ENCODE assay signal across 13 cellular contexts in the genomic region with DNA sequence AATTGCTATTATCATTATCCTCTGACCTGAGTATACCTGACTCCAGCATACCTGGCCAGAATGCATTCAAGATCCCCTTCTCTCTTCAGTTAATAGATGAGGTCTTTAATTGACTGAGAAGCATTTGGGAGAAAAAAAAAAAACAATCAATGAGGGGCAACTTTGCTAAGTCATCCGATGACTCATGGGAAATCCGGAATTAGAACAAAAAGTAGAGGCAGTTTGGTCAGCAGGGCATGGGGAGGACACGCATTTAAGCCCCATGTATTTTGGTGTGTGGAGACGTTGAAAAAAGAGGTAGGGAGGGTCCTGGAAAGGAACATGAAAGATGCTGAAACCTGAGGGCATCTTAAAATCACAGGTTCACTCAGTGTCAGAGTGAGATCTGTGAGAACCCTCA.
DNase-seq lines count a peak whose midpoint lies in the region; ATAC-seq, FAIRE-seq and TF ChIP-seq lines count a peak whose summit lies in the region.
"Had no signal": no experiment of that assay in that cellular context is flagged by ENCODE, and none has a peak within 500 bp of the region (broad histone marks: within the 10 kb centered on the region; RNA-seq: fewer than 3 reads in every experiment).

No MANE protein-coding gene starts in this region.

- no peaks in the 10 kb centered on the region for H3K27me3 Mint-ChIP-seq in glutamatergic neuron (ENCODE audit: unreplicated experiment)

- no peaks in the 10 kb centered on the region for H3K36me3 Mint-ChIP-seq in glutamatergic neuron (ENCODE audit: unreplicated experiment)

- no peaks in the 10 kb centered on the region for H3K79me2 ChIP-seq in K562 (ENCODE audit: control insufficient read depth, insufficient read depth, low read length)

- no peaks in the 10 kb centered on the region for H3K9me1 ChIP-seq in K562 (ENCODE audit: control insufficient read depth, insufficient read depth, low read length)

- no peak overlapping the region for H3K4me2 ChIP-seq in K562 (ENCODE audit: insufficient read depth, low read length)

- H3K27me3 ChIP-seq in K562 (ENCODE audit: control insufficient read depth in 2 of 2, insufficient read depth in 2 of 2, low read length in 2 of 2) (no peaks in the 10 kb centered on the region; a peak in 1 of 5 replicates), psoas muscle (ENCODE audit: insufficient read depth in 3 of 3, low read length in 2 of 3) (no peaks in the 10 kb centered on the region)
- H3K27me3 ChIP-seq: spleen, uterus had no signal

- H3K4me1 Mint-ChIP-seq in glutamatergic neuron (ENCODE audit: low read depth, unreplicated experiment): peaks cover 29% of the 10 kb centered on the region

- no peak overlapping the region for H3K4me3 Mint-ChIP-seq in glutamatergic neuron (ENCODE audit: unreplicated experiment)

- TF ChIP-seq CTCF in K562 (IDR thresholded peaks at IDR 0.05 in 2 of 3, conservative IDR thresholded peaks at IDR 0.05 in 1 of 3; ENCODE audit: insufficient read depth in 2 of 3, low read depth in 1 of 3, low read length in 3 of 3) (no peak), glutamatergic neuron (IDR thresholded peaks at IDR 0.05; ENCODE audit: partially characterized antibody, unreplicated experiment) (no peak), psoas muscle (IDR thresholded peaks at IDR 0.05) (no peak)

- WGBS in K562 (ENCODE audit: insufficient coverage, low coverage, missing lambda C conversion rate): 2% methylated on average over 4 of the region's 4 CpGs
- WGBS in psoas muscle, 3 donors: 86 to 93% (median 87%) methylated on average over 4 of the region's 4 CpGs

- H4K20me1 ChIP-seq in K562 (replicated peaks; ENCODE audit: control insufficient read depth, insufficient read depth, low read length): no peaks in the 10 kb centered on the region

- H3K9me3 Mint-ChIP-seq in glutamatergic neuron (ENCODE audit: unreplicated experiment): peaks cover 3% of the 10 kb centered on the region

- DNase-seq in A172 (ENCODE audit: low spot score) (peak; percentile 19), HS-27A (ENCODE audit: low read depth) (peak; percentile 89), K562 (ENCODE audit: extremely low read depth in 1 of 4, low spot score in 3 of 4) (peak in 2 of 4 experiments; percentile 3 to 15), glutamatergic neuron (no peak), NCI-H1417 treated with DMSO at 0.1 percent for 48 hours (lab: John Stamatoyannopoulos, UW) (no peak), psoas muscle (no peak)
- DNase-seq in activated CD8-positive, alpha-beta memory T cell treated with anti-CD3 and anti-CD28 coated beads, Interleukin-2, amount 50 U/mL, for 48 hours: no peak
- DNase-seq: AML-193, DND-41, NCI-H2227 treated with DMSO at 0.1 percent for 48 hours, spleen, uterus had no signal

- no peaks in the 10 kb centered on the region; a peak in 1 of 5 replicates for H3K4me1 ChIP-seq in K562 (replicated peaks in 1 of 2; ENCODE audit: control insufficient read depth in 2 of 2, insufficient read depth in 2 of 2, low read length in 2 of 2)
- H3K4me1 ChIP-seq in psoas muscle: peaks cover 21% of the 10 kb centered on the region

- peak overlapping the region; percentile 24 for H3K27ac Mint-ChIP-seq in glutamatergic neuron (ENCODE audit: unreplicated experiment)

- in situ Hi-C loops in K562 (cut with MboI): no loop called here

- no peak overlapping the region for H3K9ac ChIP-seq in K562 (ENCODE audit: insufficient read depth in 1 of 2, low read depth in 2 of 2, low read length in 2 of 2)

- no TSS peak for BruUV-seq in K562 (replicated peaks; lab: Mats Ljungman, UMichigan)

- CTCF ChIA-PET in K562 (lab: Yijun Ruan, JAX; ENCODE audit: low intra/inter-chr PET ratio): no interaction called here

- no peaks in the 10 kb centered on the region for H3K9me3 ChIP-seq in K562 (replicated peaks; ENCODE audit: control insufficient read depth, insufficient read depth, low read depth, low read length)
- H3K9me3 ChIP-seq in psoas muscle: no peaks in the 10 kb centered on the region
- H3K9me3 ChIP-seq: spleen, uterus had no signal

- ATAC-seq in K562 (no peak), psoas muscle (no peak), HG02852 (IDR thresholded peaks at IDR 0.05; ENCODE audit: unreplicated experiment) (no peak)

- H3K4me3 ChIP-seq in K562: no peak overlapping the region
- H3K4me3 ChIP-seq in psoas muscle: no peak overlapping the region
- H3K4me3 ChIP-seq: spleen, uterus had no signal

- TF ChIP-seq EP300 in K562 (IDR thresholded peaks at IDR 0.05; ENCODE audit: low read length): no peak

- TF ChIP-seq RAD21 in K562 (CRISPR knock-in tag; conservative IDR thresholded peaks at IDR 0.05 in 1 of 2, IDR thresholded peaks at IDR 0.05 in 1 of 2): no peak

- TF ChIP-seq POLR2A in K562 (conservative IDR thresholded peaks at IDR 0.05): no peak

- no peak overlapping the region for H3K27ac ChIP-seq in K562 (ENCODE audit: extremely low read depth, low read depth, low read length)
- H3K27ac ChIP-seq in psoas muscle: no peak overlapping the region
- H3K27ac ChIP-seq: spleen, uterus had no signal

- intact Hi-C loops in K562 (cut with micrococcal nuclease) (no loop called here), psoas muscle (cut with DNase I) (no loop called here)

- POLR2A ChIA-PET in K562 (lab: Yijun Ruan, JAX): no interaction called here

- FAIRE-seq in K562 (lab: Jason Lieb, UNC): no peak

- H3K36me3 ChIP-seq in K562 (ENCODE audit: control insufficient read depth, insufficient read depth, low read length) (no peaks in the 10 kb centered on the region), psoas muscle (ENCODE audit: insufficient read depth in 1 of 2, low read depth in 1 of 2) (no peaks in the 10 kb centered on the region)
- H3K36me3 ChIP-seq: spleen, uterus had no signal

- no peak overlapping the region for H2AFZ ChIP-seq in K562 (ENCODE audit: low read depth, low read length)

TF ChIP-seq in K562, 482 proteins besides CTCF, POLR2A, EP300 and RAD21 (continues in another document):
- no peak for TF ChIP-seq HOXB6 (CRISPR knock-in tag; IDR thresholded peaks at IDR 0.05; ENCODE audit: borderline replicate concordance)
- TF ChIP-seq, protein P1, sequence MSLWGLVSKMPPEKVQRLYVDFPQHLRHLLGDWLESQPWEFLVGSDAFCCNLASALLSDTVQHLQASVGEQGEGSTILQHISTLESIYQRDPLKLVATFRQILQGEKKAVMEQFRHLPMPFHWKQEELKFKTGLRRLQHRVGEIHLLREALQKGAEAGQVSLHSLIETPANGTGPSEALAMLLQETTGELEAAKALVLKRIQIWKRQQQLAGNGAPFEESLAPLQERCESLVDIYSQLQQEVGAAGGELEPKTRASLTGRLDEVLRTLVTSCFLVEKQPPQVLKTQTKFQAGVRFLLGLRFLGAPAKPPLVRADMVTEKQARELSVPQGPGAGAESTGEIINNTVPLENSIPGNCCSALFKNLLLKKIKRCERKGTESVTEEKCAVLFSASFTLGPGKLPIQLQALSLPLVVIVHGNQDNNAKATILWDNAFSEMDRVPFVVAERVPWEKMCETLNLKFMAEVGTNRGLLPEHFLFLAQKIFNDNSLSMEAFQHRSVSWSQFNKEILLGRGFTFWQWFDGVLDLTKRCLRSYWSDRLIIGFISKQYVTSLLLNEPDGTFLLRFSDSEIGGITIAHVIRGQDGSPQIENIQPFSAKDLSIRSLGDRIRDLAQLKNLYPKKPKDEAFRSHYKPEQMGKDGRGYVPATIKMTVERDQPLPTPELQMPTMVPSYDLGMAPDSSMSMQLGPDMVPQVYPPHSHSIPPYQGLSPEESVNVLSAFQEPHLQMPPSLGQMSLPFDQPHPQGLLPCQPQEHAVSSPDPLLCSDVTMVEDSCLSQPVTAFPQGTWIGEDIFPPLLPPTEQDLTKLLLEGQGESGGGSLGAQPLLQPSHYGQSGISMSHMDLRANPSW (CRISPR knock-in tag; IDR thresholded peaks at IDR 0.05): no peak
- no peak for TF ChIP-seq TAF15 (IDR thresholded peaks at IDR 0.05; ENCODE audit: low read depth, low read length)
- TF ChIP-seq MAFK (IDR thresholded peaks at IDR 0.05; ENCODE audit: low read length): peak; percentile 9; the same call in 1 of the 2 replicates
- TF ChIP-seq TAF7 (tag; IDR thresholded peaks at IDR 0.05): no peak
- no peak for TF ChIP-seq ZFPM2 (CRISPR knock-in tag; IDR thresholded peaks at IDR 0.05)
- TF ChIP-seq, protein P2, sequence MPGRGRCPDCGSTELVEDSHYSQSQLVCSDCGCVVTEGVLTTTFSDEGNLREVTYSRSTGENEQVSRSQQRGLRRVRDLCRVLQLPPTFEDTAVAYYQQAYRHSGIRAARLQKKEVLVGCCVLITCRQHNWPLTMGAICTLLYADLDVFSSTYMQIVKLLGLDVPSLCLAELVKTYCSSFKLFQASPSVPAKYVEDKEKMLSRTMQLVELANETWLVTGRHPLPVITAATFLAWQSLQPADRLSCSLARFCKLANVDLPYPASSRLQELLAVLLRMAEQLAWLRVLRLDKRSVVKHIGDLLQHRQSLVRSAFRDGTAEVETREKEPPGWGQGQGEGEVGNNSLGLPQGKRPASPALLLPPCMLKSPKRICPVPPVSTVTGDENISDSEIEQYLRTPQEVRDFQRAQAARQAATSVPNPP (IDR thresholded peaks at IDR 0.05; ENCODE audit: borderline replicate concordance, insufficient read depth, insufficient read length): no peak
- no peak for TF ChIP-seq POLR3G (IDR thresholded peaks at IDR 0.05; ENCODE audit: extremely low read depth, insufficient read length, insufficient replicate concordance)
- TF ChIP-seq TCF7L2 (IDR thresholded peaks at IDR 0.05; ENCODE audit: low read depth, low read length): no peak
- no peak for TF ChIP-seq ZBTB17 (CRISPR knock-in tag; IDR thresholded peaks at IDR 0.05)
- TF ChIP-seq POLR2G (IDR thresholded peaks at IDR 0.05; ENCODE audit: low read depth, low read length): no peak
- TF ChIP-seq MEF2D (tag; conservative IDR thresholded peaks at IDR 0.05; ENCODE audit: low read depth): no peak
- TF ChIP-seq BRF1 (IDR thresholded peaks at IDR 0.05; ENCODE audit: borderline replicate concordance, extremely low read depth, insufficient read length): no peak
- TF ChIP-seq JUND (IDR thresholded peaks at IDR 0.05; ENCODE audit: borderline replicate concordance, low read depth, low read length): peak; percentile 47; the same call in 1 of the 2 replicates
- no peak; the same call in 2 of the 3 replicates for TF ChIP-seq JUND (tag; IDR thresholded peaks at IDR 0.05; ENCODE audit: borderline replicate concordance, low read depth, low read length)
- TF ChIP-seq, protein P3, sequence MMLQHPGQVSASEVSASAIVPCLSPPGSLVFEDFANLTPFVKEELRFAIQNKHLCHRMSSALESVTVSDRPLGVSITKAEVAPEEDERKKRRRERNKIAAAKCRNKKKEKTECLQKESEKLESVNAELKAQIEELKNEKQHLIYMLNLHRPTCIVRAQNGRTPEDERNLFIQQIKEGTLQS (IDR thresholded peaks at IDR 0.05): peak; percentile 52
- TF ChIP-seq, protein P3 (CRISPR knock-in tag; conservative IDR thresholded peaks at IDR 0.05): no peak
- TF ChIP-seq ILF3 (IDR thresholded peaks at IDR 0.05; ENCODE audit: borderline replicate concordance): no peak
- TF ChIP-seq XRCC5 (IDR thresholded peaks at IDR 0.05; ENCODE audit: low read depth, low read length): no peak

Comparison
In these comparisons a context has a peak if more than half of its experiments do, and no peak if none do; other contexts are left out.
1. DNase-seq: peak in A172 (single experiment) and HS-27A (single experiment); none in glutamatergic neuron (single experiment), activated CD8-positive, alpha-beta memory T cell treated with anti-CD3 and anti-CD28 coated beads, Interleukin-2, amount 50 U/mL, for 48 hours (single experiment), NCI-H1417 treated with DMSO at 0.1 percent for 48 hours (single experiment) and psoas muscle (0 of 2).